Comparison of ENCODE assay signal across 2 cellular contexts in genomic region chr9:134192951-134193731, GRCh38.
TF ChIP-seq lines count a peak whose summit lies in the region.

No MANE protein-coding gene starts in this region.

TF ChIP-seq in IMR-90, 13 proteins besides CTCF, POLR2A, EP300 and RAD21:
- TF ChIP-seq ELK1 (IDR thresholded peaks at IDR 0.05; ENCODE audit: borderline replicate concordance, low read depth, low read length) = no peak
- no peak for TF ChIP-seq CHD1 (IDR thresholded peaks at IDR 0.05; ENCODE audit: low read depth, low read length)
- no peak for TF ChIP-seq RFX5 (IDR thresholded peaks at IDR 0.05; ENCODE audit: low read depth, low read length)
- TF ChIP-seq NFE2L2 (IDR thresholded peaks at IDR 0.05; ENCODE audit: low read depth, low read length) = no peak
- no peak for TF ChIP-seq MXI1 (IDR thresholded peaks at IDR 0.05; ENCODE audit: borderline replicate concordance, low read depth, low read length)
- no peak for TF ChIP-seq CEBPB (IDR thresholded peaks at IDR 0.05; ENCODE audit: low read depth, low read length)
TF ChIP-seq in IMR-90: peak in this region for 0.

TF ChIP-seq in H1, 55 proteins besides CTCF, POLR2A, EP300 and RAD21:
- TF ChIP-seq NRF1 (IDR thresholded peaks at IDR 0.05; ENCODE audit: low read depth, low read length) (no peak), GABPA (IDR thresholded peaks at IDR 0.05; ENCODE audit: borderline replicate concordance, insufficient read depth, low read length) (no peak), SRF (IDR thresholded peaks at IDR 0.05; ENCODE audit: low read depth, low read length) (no peak), KDM5A (IDR thresholded peaks at IDR 0.05; ENCODE audit: low read length) (no peak), TBP (IDR thresholded peaks at IDR 0.05; ENCODE audit: low read depth, low read length) (no peak), TAF7 (optimal IDR thresholded peaks at IDR 0.05; ENCODE audit: borderline replicate concordance, low read depth, low read length) (no peak), EZH2 (IDR thresholded peaks at IDR 0.05; ENCODE audit: low read depth, low read length, severe bottlenecking) (no peak), CTBP2 (IDR thresholded peaks at IDR 0.05; ENCODE audit: borderline replicate concordance, insufficient read depth, insufficient read length, low read length) (no peak), SP2 (IDR thresholded peaks at IDR 0.05; ENCODE audit: low read length) (no peak), RNF2 (IDR thresholded peaks at IDR 0.05; ENCODE audit: borderline replicate concordance, low read depth, low read length, missing control alignments, poor library complexity, severe bottlenecking) (no peak), RFX5 (IDR thresholded peaks at IDR 0.05; ENCODE audit: borderline replicate concordance, low read depth, low read length) (no peak), SAP30 (IDR thresholded peaks at IDR 0.05; ENCODE audit: insufficient read depth, insufficient replicate concordance, low read length) (no peak), EGR1 (IDR thresholded peaks at IDR 0.05; ENCODE audit: borderline replicate concordance, low read depth, low read length) (no peak), BRCA1 (IDR thresholded peaks at IDR 0.05; ENCODE audit: low read depth, low read length) (no peak), HDAC6 (IDR thresholded peaks at IDR 0.05; ENCODE audit: low read depth, low read length) (no peak), JUN (IDR thresholded peaks at IDR 0.05; ENCODE audit: low read depth, low read length) (no peak), CREB1 (IDR thresholded peaks at IDR 0.05) (no peak)
